1 cellular context compared by ENCODE assay signal in the genomic region with DNA sequence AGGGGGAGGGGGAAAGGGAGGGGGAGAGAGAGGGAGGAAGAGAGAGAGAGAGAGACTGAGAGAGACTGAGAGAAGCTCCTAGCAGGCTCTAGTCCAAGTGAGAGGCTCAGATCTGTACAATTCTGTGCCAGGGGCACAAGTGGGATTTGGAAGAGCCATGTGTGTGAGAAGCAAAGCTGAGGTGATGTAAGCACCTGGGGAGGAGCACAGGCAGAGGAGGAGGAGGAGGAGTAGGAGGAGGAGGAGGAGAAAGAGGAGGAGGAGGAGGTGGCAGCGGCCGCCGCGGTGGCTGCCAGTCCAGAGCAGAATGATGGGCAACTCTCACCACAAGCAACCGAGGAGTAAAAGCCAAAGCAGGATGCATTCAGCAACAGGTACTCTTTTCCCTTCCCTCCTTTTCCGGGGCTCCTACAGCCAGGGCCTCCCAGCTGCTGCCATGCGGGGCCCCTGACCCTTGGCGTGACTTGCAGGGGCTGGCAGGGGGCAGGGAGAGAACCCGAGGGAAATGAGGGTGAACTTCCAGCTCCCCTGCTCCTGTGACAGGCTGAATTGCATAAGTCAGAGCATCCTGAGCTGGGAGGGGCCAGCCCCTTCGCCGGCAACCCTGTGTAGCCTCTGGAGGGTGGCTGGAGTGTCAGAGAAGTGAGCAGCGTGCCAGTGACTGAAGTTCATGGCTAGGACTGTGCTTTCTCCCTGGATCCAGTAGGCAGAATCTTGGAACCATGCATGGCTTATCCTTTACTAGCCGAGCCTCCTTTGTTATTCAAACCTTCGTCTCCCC.
TF ChIP-seq lines count a peak whose summit lies in the region.

No MANE protein-coding gene starts in this region.

TF ChIP-seq in HEK293, 187 proteins besides CTCF, POLR2A, EP300 and RAD21 (continued from another document):
- TF ChIP-seq ZSCAN4 (tag by site-specific recombination; IDR thresholded peaks at IDR 0.05) = no peak
- no peak for TF ChIP-seq ZNF791 (tag by site-specific recombination; IDR thresholded peaks at IDR 0.05)
- no peak for TF ChIP-seq ZNF148 (tag by site-specific recombination; IDR thresholded peaks at IDR 0.05; ENCODE audit: borderline replicate concordance)
- no peak for TF ChIP-seq KLF10 (tag by site-specific recombination; IDR thresholded peaks at IDR 0.05)
- TF ChIP-seq GLI4 (tag by site-specific recombination; IDR thresholded peaks at IDR 0.05) = no peak
- TF ChIP-seq, protein P1, sequence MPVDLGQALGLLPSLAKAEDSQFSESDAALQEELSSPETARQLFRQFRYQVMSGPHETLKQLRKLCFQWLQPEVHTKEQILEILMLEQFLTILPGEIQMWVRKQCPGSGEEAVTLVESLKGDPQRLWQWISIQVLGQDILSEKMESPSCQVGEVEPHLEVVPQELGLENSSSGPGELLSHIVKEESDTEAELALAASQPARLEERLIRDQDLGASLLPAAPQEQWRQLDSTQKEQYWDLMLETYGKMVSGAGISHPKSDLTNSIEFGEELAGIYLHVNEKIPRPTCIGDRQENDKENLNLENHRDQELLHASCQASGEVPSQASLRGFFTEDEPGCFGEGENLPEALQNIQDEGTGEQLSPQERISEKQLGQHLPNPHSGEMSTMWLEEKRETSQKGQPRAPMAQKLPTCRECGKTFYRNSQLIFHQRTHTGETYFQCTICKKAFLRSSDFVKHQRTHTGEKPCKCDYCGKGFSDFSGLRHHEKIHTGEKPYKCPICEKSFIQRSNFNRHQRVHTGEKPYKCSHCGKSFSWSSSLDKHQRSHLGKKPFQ (tag by site-specific recombination; IDR thresholded peaks at IDR 0.05) = no peak
- TF ChIP-seq ZNF112 (tag by site-specific recombination; IDR thresholded peaks at IDR 0.05) = no peak
- TF ChIP-seq ZNF530 (tag by site-specific recombination; IDR thresholded peaks at IDR 0.05; ENCODE audit: low read depth) = no peak
- no peak for TF ChIP-seq HOXD13 (CRISPR knock-in tag; IDR thresholded peaks at IDR 0.05; ENCODE audit: borderline replicate concordance)
- TF ChIP-seq, protein P2, sequence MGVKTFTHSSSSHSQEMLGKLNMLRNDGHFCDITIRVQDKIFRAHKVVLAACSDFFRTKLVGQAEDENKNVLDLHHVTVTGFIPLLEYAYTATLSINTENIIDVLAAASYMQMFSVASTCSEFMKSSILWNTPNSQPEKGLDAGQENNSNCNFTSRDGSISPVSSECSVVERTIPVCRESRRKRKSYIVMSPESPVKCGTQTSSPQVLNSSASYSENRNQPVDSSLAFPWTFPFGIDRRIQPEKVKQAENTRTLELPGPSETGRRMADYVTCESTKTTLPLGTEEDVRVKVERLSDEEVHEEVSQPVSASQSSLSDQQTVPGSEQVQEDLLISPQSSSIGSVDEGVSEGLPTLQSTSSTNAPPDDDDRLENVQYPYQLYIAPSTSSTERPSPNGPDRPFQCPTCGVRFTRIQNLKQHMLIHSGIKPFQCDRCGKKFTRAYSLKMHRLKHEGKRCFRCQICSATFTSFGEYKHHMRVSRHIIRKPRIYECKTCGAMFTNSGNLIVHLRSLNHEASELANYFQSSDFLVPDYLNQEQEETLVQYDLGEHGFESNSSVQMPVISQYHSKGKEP (tag by site-specific recombination; IDR thresholded peaks at IDR 0.05) = no peak
- no peak for TF ChIP-seq BCL11B (tag by site-specific recombination; IDR thresholded peaks at IDR 0.05; ENCODE audit: low read depth)
- TF ChIP-seq ZNF223 (tag by site-specific recombination; IDR thresholded peaks at IDR 0.05) = no peak
